In genomic region chr10:15228426-15228825, GRCh38 we compare ENCODE assay signal across 27 cellular contexts.
"Had no signal": no experiment of that assay in that cellular context is flagged by ENCODE, and none has a peak within 500 bp of the region (broad histone marks: within the 10 kb centered on the region; RNA-seq: fewer than 3 reads in every experiment).

No MANE protein-coding gene starts in this region.

- H3K9me3 Mint-ChIP-seq: endodermal cell had no signal

- H3K4me3 Mint-ChIP-seq: dendritic cell treated with granulocyte-macrophage colony-stimulating factor and Interleukin-4, amounts not matched to agents 40 ng/mL and 50 ng/mL, for 4 days; effector memory CD8-positive, alpha-beta T cell; endodermal cell; immature natural killer cell; mesothelial cell of epicardium; naive B cell had no signal

- H3K9me3 ChIP-seq: colonic mucosa, esophagus squamous epithelium, gastrocnemius medialis, heart left ventricle, lower lobe of right lung, mucosa of descending colon had no signal

- H3K4me3 ChIP-seq: colonic mucosa, esophagus squamous epithelium, gastrocnemius medialis, heart left ventricle, hepatocyte, left lung, lower lobe of right lung, mucosa of descending colon had no signal

- H3K4me2 ChIP-seq: hepatocyte had no signal

- H3K27me3 Mint-ChIP-seq: effector memory CD8-positive, alpha-beta T cell had no signal

- H3K27ac Mint-ChIP-seq: dendritic cell treated with granulocyte-macrophage colony-stimulating factor and Interleukin-4, amounts not matched to agents 40 ng/mL and 50 ng/mL, for 4 days; effector memory CD8-positive, alpha-beta T cell; endodermal cell; immature natural killer cell; mesothelial cell of epicardium had no signal

- H2AFZ ChIP-seq: hepatocyte had no signal

- DNase-seq: colonic mucosa; cortex of kidney; effector CD8-positive, alpha-beta T cell; effector memory CD8-positive, alpha-beta T cell; endodermal cell; erythroblast; esophagus squamous epithelium; foreskin fibroblast; foreskin melanocyte; gastrocnemius medialis; heart left ventricle; hypothalamus; immature natural killer cell; left cardiac atrium; left lung; left ventricle myocardium superior; lower lobe of right lung; mesenchymal stem cell; mucosa of descending colon; naive B cell had no signal

- H3K27ac ChIP-seq: colonic mucosa, epithelial cell of prostate, esophagus squamous epithelium, gastrocnemius medialis, heart left ventricle, hepatocyte, left lung, lower lobe of right lung had no signal

- H3K4me1 ChIP-seq: colonic mucosa, esophagus squamous epithelium, gastrocnemius medialis, heart left ventricle, left lung, lower lobe of right lung had no signal

- H3K27me3 ChIP-seq: colonic mucosa, esophagus squamous epithelium, gastrocnemius medialis, heart left ventricle, hepatocyte, left lung had no signal

- ATAC-seq: effector memory CD8-positive, alpha-beta T cell; esophagus mucosa; gastrocnemius medialis; heart left ventricle; left lung; left ventricle myocardium superior; lower lobe of right lung; mucosa of descending colon had no signal

- H3K36me3 ChIP-seq: colonic mucosa, esophagus squamous epithelium, gastrocnemius medialis, heart left ventricle, left lung, lower lobe of right lung had no signal

- FAIRE-seq: endometrium, keratinocyte had no signal

- H3K4me1 Mint-ChIP-seq: endodermal cell, immature natural killer cell had no signal
